In genomic region chr12:15458008-15458407, GRCh38 we compare ENCODE assay signal across 8 cellular contexts.
"Had no signal": no experiment of that assay in that cellular context is flagged by ENCODE, and none has a peak within 500 bp of the region (broad histone marks: within the 10 kb centered on the region; RNA-seq: fewer than 3 reads in every experiment).

No MANE protein-coding gene starts in this region.

- ATAC-seq: GM23338, K562 had no signal

- DNase-seq: H9, HCEC 1CT, HFFc6, IMR-90, Kasumi-1, KG1 had no signal

- H3K4me3 ChIP-seq: GM23338, K562 had no signal

- H3K4me2 ChIP-seq: GM23338 had no signal

- H3K4me1 Mint-ChIP-seq: GM23338, H9 had no signal

- H2AFZ ChIP-seq: GM23338 had no signal

- H3K4me3 Mint-ChIP-seq: GM23338, H9, HFFc6 had no signal

- H3K27ac Mint-ChIP-seq: GM23338, H9, HFFc6 had no signal
